Comparison of ENCODE assay signal across 8 cellular contexts in genomic region chr2:31234690-31235503, GRCh38. TPM values are rescaled to one million over a fixed set of nuclear protein-coding genes. Genes with fewer than 3 reads are reported as not detected.
A peak's percentile ranks its signal among the peaks of the same experiment; 100 is the strongest.
DNase-seq lines count a peak whose midpoint lies in the region; ATAC-seq and TF ChIP-seq lines count a peak whose summit lies in the region.

No MANE protein-coding gene starts in this region.

- TF ChIP-seq CTCF in AG10803 (conservative IDR thresholded peaks at IDR 0.05; ENCODE audit: low read length) (no peak), OCI-LY3 (IDR thresholded peaks at IDR 0.05; ENCODE audit: low read depth, low read length) (no peak), neural cell (IDR thresholded peaks at IDR 0.05; ENCODE audit: poor library complexity, severe bottlenecking) (no peak)

- H3K27ac ChIP-seq in OCI-LY3 (ENCODE audit: low read length) (no peak overlapping the region), neural cell (ENCODE audit: low read length) (no peak overlapping the region)

- ATAC-seq in GM21825 (IDR thresholded peaks at IDR 0.05; ENCODE audit: unreplicated experiment) (no peak), HG03097 (IDR thresholded peaks at IDR 0.05; ENCODE audit: low FRiP score, unreplicated experiment) (no peak)

- H2AFZ ChIP-seq in OCI-LY3 (ENCODE audit: low read depth, low read length): peak overlapping the region; percentile 78; the same call in 1 of the 2 replicates
- H2AFZ ChIP-seq in neural cell (ENCODE audit: low read depth, low read length): peak overlapping the region; percentile 75

- TF ChIP-seq EP300 in neural cell (conservative IDR thresholded peaks at IDR 0.05; ENCODE audit: poor library complexity, severe bottlenecking): no peak

- H3F3A ChIP-seq in neural cell (ENCODE audit: insufficient read depth, low read length, poor library complexity, severe bottlenecking): no peaks in the 10 kb centered on the region

- H3K27me3 ChIP-seq in OCI-LY3 (ENCODE audit: low read depth, low read length) (no peaks in the 10 kb centered on the region), endocrine pancreas (ENCODE audit: control insufficient read depth, insufficient read depth, low read length) (no peaks in the 10 kb centered on the region), neural cell (ENCODE audit: insufficient read depth, low read depth, low read length) (no peaks in the 10 kb centered on the region)

- no peaks in the 10 kb centered on the region for H4K20me1 ChIP-seq in OCI-LY3 (ENCODE audit: insufficient read depth, low read length)
- H4K20me1 ChIP-seq in neural cell (ENCODE audit: insufficient read depth): no peaks in the 10 kb centered on the region

- DNase-seq in AG10803 (ENCODE audit: low read depth): no peak
- DNase-seq in central memory CD4-positive, alpha-beta T cell: no peak
- no peak for DNase-seq in OCI-M2 (lab: John Stamatoyannopoulos, UW; ENCODE audit: unreplicated experiment)

- H3K9me2 ChIP-seq in neural cell (ENCODE audit: insufficient read depth, low read length): no peaks in the 10 kb centered on the region

- H3K79me2 ChIP-seq in OCI-LY3 (ENCODE audit: low read length): peaks cover 6% of the 10 kb centered on the region; the same call in 1 of the 2 replicates
- no peaks in the 10 kb centered on the region for H3K79me2 ChIP-seq in neural cell (replicated peaks; ENCODE audit: insufficient read depth, low read length)

- H3K4me1 ChIP-seq in OCI-LY3 (ENCODE audit: low read length) (peaks cover 28% of the 10 kb centered on the region), endocrine pancreas (ENCODE audit: control insufficient read depth, insufficient read depth, low read length) (no peaks in the 10 kb centered on the region)

- TF ChIP-seq RAD21 in neural cell (conservative IDR thresholded peaks at IDR 0.05): no peak

- H3K9ac ChIP-seq in OCI-LY3 (ENCODE audit: low read length): peak overlapping the region; percentile 69
- H3K9ac ChIP-seq in endocrine pancreas (ENCODE audit: control insufficient read depth, insufficient read depth, low read length): peak overlapping the region; percentile 47
- peak overlapping the region; percentile 63 for H3K9ac ChIP-seq in neural cell (ENCODE audit: low read length)

- H3K4me3 ChIP-seq in AG10803 (ENCODE audit: low read length): peak overlapping the region; percentile 71
- peak overlapping the region; percentile 86 for H3K4me3 ChIP-seq in OCI-LY3 (ENCODE audit: low read length)
- H3K4me3 ChIP-seq in endocrine pancreas (ENCODE audit: control insufficient read depth, insufficient read depth, low read length): no peak overlapping the region
- H3K4me3 ChIP-seq in neural cell (ENCODE audit: low read length): peak overlapping the region; percentile 72

- H3K4me2 ChIP-seq in OCI-LY3 (ENCODE audit: low read length) (peak overlapping the region; percentile 75), neural cell (ENCODE audit: low read length) (peak overlapping the region; percentile 52)

- H3K36me3 ChIP-seq in OCI-LY3 (replicated peaks; ENCODE audit: low read depth, low read length) (no peaks in the 10 kb centered on the region), endocrine pancreas (ENCODE audit: control insufficient read depth, insufficient read depth, low read length) (no peaks in the 10 kb centered on the region), neural cell (ENCODE audit: insufficient read depth, low read length) (no peaks in the 10 kb centered on the region)

- no peaks in the 10 kb centered on the region for H3K9me3 ChIP-seq in OCI-LY3 (ENCODE audit: insufficient read depth, low read length)
- H3K9me3 ChIP-seq in endocrine pancreas (ENCODE audit: control insufficient read depth, low read length): no peaks in the 10 kb centered on the region
- H3K9me3 ChIP-seq in neural cell (ENCODE audit: low read length): no peaks in the 10 kb centered on the region

TF ChIP-seq in neural cell, 6 proteins besides CTCF, POLR2A, EP300 and RAD21:
- TF ChIP-seq EZH2 (IDR thresholded peaks at IDR 0.05; ENCODE audit: borderline replicate concordance, insufficient read depth, low read length, poor library complexity, severe bottlenecking) (no peak), SMC3 (conservative IDR thresholded peaks at IDR 0.05; ENCODE audit: poor library complexity) (no peak), TAF1 (IDR thresholded peaks at IDR 0.05; ENCODE audit: low read depth) (no peak)

RNA-seq across cellular contexts. Expression of gene EHD3, which starts 0.9 kb away (rescaled TPM):
- 3.5 and 6.9 TPM in 2 replicates for polyA plus RNA-seq in neural cell
- polyA minus RNA-seq in neural cell: 12.8 and 12.9 TPM in 2 replicates

RNA-seq across cellular contexts. Expression of gene CAPN14, which starts 17.6 kb away (rescaled TPM):
- 2.1 and 3.0 TPM in 2 replicates for polyA plus RNA-seq in neural cell
- 2.7 and 3.1 TPM in 2 replicates for polyA minus RNA-seq in neural cell
